ENCODE assay signal across 20 cellular contexts in the genomic region with DNA sequence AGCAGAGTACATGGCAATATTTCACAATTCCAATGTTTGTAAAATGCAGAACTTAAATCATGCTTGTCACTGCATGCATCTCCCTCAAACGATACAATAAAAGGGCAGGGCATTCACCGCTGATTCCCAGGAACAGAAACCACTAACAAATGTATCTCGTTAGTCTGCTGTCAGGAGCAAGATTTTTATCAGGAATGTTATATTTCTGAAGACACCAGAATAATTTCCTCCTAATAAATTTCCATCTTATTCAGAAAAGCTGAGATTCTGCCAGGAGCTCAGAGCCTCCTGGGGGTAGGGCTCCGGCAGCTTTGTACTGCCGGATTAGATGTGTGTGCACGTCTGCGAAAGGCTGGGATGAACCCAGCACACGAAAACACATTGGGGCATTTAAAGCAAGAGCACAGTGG. TPM values are rescaled to one million over a fixed set of nuclear protein-coding genes. Genes with fewer than 3 reads are reported as not detected.
DNase-seq lines count a peak whose midpoint lies in the region; ATAC-seq, FAIRE-seq and TF ChIP-seq lines count a peak whose summit lies in the region.
"Had no signal": no experiment of that assay in that cellular context is flagged by ENCODE, and none has a peak within 500 bp of the region (broad histone marks: within the 10 kb centered on the region; RNA-seq: fewer than 3 reads in every experiment).

No MANE protein-coding gene starts in this region.

- peaks cover 8% of the 10 kb centered on the region for H3K9me3 Mint-ChIP-seq in activated CD8-positive, alpha-beta T cell treated with anti-CD3 and anti-CD28 coated beads for 36 hours

- no peak overlapping the region for H3K27ac ChIP-seq in smooth muscle cell (ENCODE audit: low read depth)
- H3K27ac ChIP-seq: KMS-11, testis had no signal

- CTCF ChIA-PET in activated CD8-positive, alpha-beta T cell treated with anti-CD3 and anti-CD28 coated beads for 36 hours (lab: Charles Lee) = interaction anchor here (1.4 kb wide), 1 partner anchor 36 kb away, joined by 4 read pairs; no protein-coding TSS in a partner anchor

- peak overlapping the region; percentile 76 for H3K4me2 ChIP-seq in smooth muscle cell
- H3K4me2 ChIP-seq: KMS-11 had no signal

- H3K36me3 Mint-ChIP-seq in activated CD8-positive, alpha-beta T cell treated with anti-CD3 and anti-CD28 coated beads for 36 hours (ENCODE audit: low read depth) = no peaks in the 10 kb centered on the region
- H3K36me3 Mint-ChIP-seq: activated naive CD8-positive, alpha-beta T cell treated with anti-CD3 and anti-CD28 coated beads for 36 hours had no signal

- no peaks in the 10 kb centered on the region for H3K79me2 ChIP-seq in smooth muscle cell (ENCODE audit: low read depth)

- H3K36me3 ChIP-seq in adipocyte (ENCODE audit: control insufficient read depth, insufficient read depth, low read length, severe bottlenecking) (no peaks in the 10 kb centered on the region), smooth muscle cell (ENCODE audit: low read depth) (no peaks in the 10 kb centered on the region)

- peak overlapping the region; percentile 26 for H2AFZ ChIP-seq in smooth muscle cell (ENCODE audit: low read depth)

- H3K9ac ChIP-seq in adipocyte (ENCODE audit: low read length) (peak overlapping the region; percentile 49), smooth muscle cell (ENCODE audit: low read depth) (no peak overlapping the region)
- H3K9ac ChIP-seq: KMS-11 had no signal

- H3K27me3 ChIP-seq in adipocyte (replicated peaks; ENCODE audit: control insufficient read depth, insufficient read depth, low read length) (no peaks in the 10 kb centered on the region), smooth muscle cell (ENCODE audit: low read depth) (no peaks in the 10 kb centered on the region)
- H3K27me3 ChIP-seq: testis had no signal

- POLR2A ChIA-PET in activated CD8-positive, alpha-beta T cell treated with anti-CD3 and anti-CD28 coated beads for 36 hours (lab: Charles Lee) = no interaction called here

- peak; percentile 9 for DNase-seq in GM04504 (ENCODE audit: low read depth)
- DNase-seq in adipocyte (ENCODE audit: low read depth) = peak; percentile 10
- DNase-seq in fibroblast of villous mesenchyme (ENCODE audit: low read depth) = peak; percentile 21
- no peak for DNase-seq in smooth muscle cell (lab: John Stamatoyannopoulos, UW; ENCODE audit: unreplicated experiment)
- no peak for DNase-seq in activated CD8-positive, alpha-beta T cell treated with anti-CD3 and anti-CD28 coated beads for 36 hours
- no peak for DNase-seq in D721Med (ENCODE audit: insufficient read length, low spot score)
- DNase-seq in NCI-H2107 treated with DMSO at 0.1 percent for 48 hours (lab: John Stamatoyannopoulos, UW; ENCODE audit: unreplicated experiment) = no peak
- DNase-seq: activated CD4-positive, alpha-beta memory T cell treated with anti-CD3 and anti-CD28 coated beads, Interleukin-2, amount 10 ng/mL, durations not matched to agents 7 days and 5 days; activated naive CD8-positive, alpha-beta T cell treated with anti-CD3 and anti-CD28 coated beads for 36 hours; activated T-cell treated with anti-CD3 and anti-CD28 coated beads, Interleukin-2, amount 50 U/mL, for 72 hours; effector CD4-positive, alpha-beta T cell; HCEC 1CT; left ventricle myocardium superior; NCI-H748 treated with DMSO at 0.1 percent for 48 hours; posterior cingulate gyrus; testis had no signal

- peaks cover 7% of the 10 kb centered on the region for H3K27me3 Mint-ChIP-seq in activated CD8-positive, alpha-beta T cell treated with anti-CD3 and anti-CD28 coated beads for 36 hours
- H3K27me3 Mint-ChIP-seq: activated CD4-positive, alpha-beta memory T cell treated with anti-CD3 and anti-CD28 coated beads, Interleukin-2, amount 10 ng/mL, durations not matched to agents 7 days and 5 days had no signal

- peak overlapping the region; percentile 66 for H3K4me3 ChIP-seq in adipocyte (ENCODE audit: low read length)
- no peak overlapping the region for H3K4me3 ChIP-seq in fibroblast of villous mesenchyme (ENCODE audit: low read depth, low read length)
- H3K4me3 ChIP-seq in smooth muscle cell = peak overlapping the region; percentile 6
- H3K4me3 ChIP-seq: testis had no signal

- H4K20me1 ChIP-seq in smooth muscle cell (ENCODE audit: low read depth) = no peaks in the 10 kb centered on the region

- WGBS in smooth muscle cell (ENCODE audit: low lambda C conversion rate) = 49% methylated on average over 8 of the region's 8 CpGs

- TF ChIP-seq CTCF in fibroblast of villous mesenchyme (IDR thresholded peaks at IDR 0.05; ENCODE audit: insufficient read depth, low read depth, low read length) = no peak
- TF ChIP-seq CTCF in smooth muscle cell (IDR thresholded peaks at IDR 0.05; ENCODE audit: borderline replicate concordance, insufficient read depth, poor library complexity, severe bottlenecking) = no peak
- no peak for TF ChIP-seq CTCF in activated CD8-positive, alpha-beta T cell treated with anti-CD3 and anti-CD28 coated beads for 36 hours (IDR thresholded peaks at IDR 0.05)
- TF ChIP-seq CTCF in D721Med (IDR thresholded peaks at IDR 0.05; ENCODE audit: insufficient read depth, missing control alignments) = no peak

- H3K27ac Mint-ChIP-seq in activated CD8-positive, alpha-beta T cell treated with anti-CD3 and anti-CD28 coated beads for 36 hours = no peak overlapping the region
- H3K27ac Mint-ChIP-seq: activated CD4-positive, alpha-beta memory T cell treated with anti-CD3 and anti-CD28 coated beads, Interleukin-2, amount 10 ng/mL, durations not matched to agents 7 days and 5 days; activated naive CD8-positive, alpha-beta T cell treated with anti-CD3 and anti-CD28 coated beads for 36 hours; activated T-cell treated with anti-CD3 and anti-CD28 coated beads, Interleukin-2, amount 50 U/mL, for 72 hours had no signal

- H3K4me3 Mint-ChIP-seq in activated CD8-positive, alpha-beta T cell treated with anti-CD3 and anti-CD28 coated beads for 36 hours = no peak overlapping the region
- H3K4me3 Mint-ChIP-seq: activated CD4-positive, alpha-beta memory T cell treated with anti-CD3 and anti-CD28 coated beads, Interleukin-2, amount 10 ng/mL, durations not matched to agents 7 days and 5 days; activated naive CD8-positive, alpha-beta T cell treated with anti-CD3 and anti-CD28 coated beads for 36 hours; activated T-cell treated with anti-CD3 and anti-CD28 coated beads, Interleukin-2, amount 50 U/mL, for 72 hours had no signal

- ATAC-seq in activated CD8-positive, alpha-beta T cell treated with anti-CD3 and anti-CD28 coated beads for 36 hours = no peak
- ATAC-seq: activated T-cell treated with anti-CD3 and anti-CD28 coated beads, Interleukin-2, amount 50 U/mL, for 72 hours; left ventricle myocardium superior had no signal

- FAIRE-seq in D721Med (lab: Jason Lieb, UNC) = no peak
- FAIRE-seq: frontal cortex, GM18507, RCC 7860 had no signal

- no peaks in the 10 kb centered on the region for H3K4me1 Mint-ChIP-seq in activated CD8-positive, alpha-beta T cell treated with anti-CD3 and anti-CD28 coated beads for 36 hours (ENCODE audit: low read depth)
- H3K4me1 Mint-ChIP-seq: activated CD4-positive, alpha-beta memory T cell treated with anti-CD3 and anti-CD28 coated beads, Interleukin-2, amount 10 ng/mL, durations not matched to agents 7 days and 5 days; activated naive CD8-positive, alpha-beta T cell treated with anti-CD3 and anti-CD28 coated beads for 36 hours had no signal

- H3K9me3 ChIP-seq in adipocyte (ENCODE audit: control insufficient read depth, low read length) = peaks cover 4% of the 10 kb centered on the region
- H3K9me3 ChIP-seq in smooth muscle cell (replicated peaks; ENCODE audit: low read depth) = no peaks in the 10 kb centered on the region
- H3K9me3 ChIP-seq: testis had no signal

- intact Hi-C loops in activated CD8-positive, alpha-beta T cell treated with anti-CD3 and anti-CD28 coated beads for 36 hours (cut with micrococcal nuclease) = no loop called here

- no peaks in the 10 kb centered on the region for H3F3A ChIP-seq in smooth muscle cell (ENCODE audit: low read depth)

- H3K4me1 ChIP-seq in adipocyte (ENCODE audit: control insufficient read depth, insufficient read depth, low read length) (peaks cover 20% of the 10 kb centered on the region), smooth muscle cell (ENCODE audit: low read depth) (peaks cover 5% of the 10 kb centered on the region)
- H3K4me1 ChIP-seq: testis had no signal

RNA-seq across cellular contexts. Expression of a gene that starts 54.0 kb away (rescaled TPM):
- total RNA-seq in fibroblast of villous mesenchyme (19.9 and 24.2 TPM in 2 replicates), smooth muscle cell (61.5 and 89.0 TPM in 2 replicates)
- polyA plus RNA-seq in smooth muscle cell = 20.9 and 30.6 TPM in 2 replicates
- not detected for total RNA-seq in activated CD8-positive, alpha-beta T cell treated with anti-CD3 and anti-CD28 coated beads for 36 hours
- total RNA-seq: activated CD4-positive, alpha-beta memory T cell treated with anti-CD3 and anti-CD28 coated beads, Interleukin-2, amount 10 ng/mL, durations not matched to agents 7 days and 5 days; activated naive CD8-positive, alpha-beta T cell treated with anti-CD3 and anti-CD28 coated beads for 36 hours; activated T-cell treated with anti-CD3 and anti-CD28 coated beads, Interleukin-2, amount 50 U/mL, for 72 hours had no signal

Comparison
In these comparisons a context has a peak if more than half of its experiments do, and no peak if none do; other contexts are left out.
1. DNase-seq: peak in GM04504 (single experiment), adipocyte (single experiment) and fibroblast of villous mesenchyme (single experiment); none in smooth muscle cell (single experiment), activated CD8-positive, alpha-beta T cell treated with anti-CD3 and anti-CD28 coated beads for 36 hours (single experiment), D721Med (single experiment) and NCI-H2107 treated with DMSO at 0.1 percent for 48 hours (single experiment).
2. RNA of a gene that starts 54.0 kb away (total RNA-seq): 61.5 to 89.0 TPM in smooth muscle cell and 19.9 to 24.2 TPM in fibroblast of villous mesenchyme; not detected in activated CD8-positive, alpha-beta T cell treated with anti-CD3 and anti-CD28 coated beads for 36 hours; every median in the first group is over 10 times any median in the second.